ENCODE assay signal across 8 cellular contexts in the genomic region with DNA sequence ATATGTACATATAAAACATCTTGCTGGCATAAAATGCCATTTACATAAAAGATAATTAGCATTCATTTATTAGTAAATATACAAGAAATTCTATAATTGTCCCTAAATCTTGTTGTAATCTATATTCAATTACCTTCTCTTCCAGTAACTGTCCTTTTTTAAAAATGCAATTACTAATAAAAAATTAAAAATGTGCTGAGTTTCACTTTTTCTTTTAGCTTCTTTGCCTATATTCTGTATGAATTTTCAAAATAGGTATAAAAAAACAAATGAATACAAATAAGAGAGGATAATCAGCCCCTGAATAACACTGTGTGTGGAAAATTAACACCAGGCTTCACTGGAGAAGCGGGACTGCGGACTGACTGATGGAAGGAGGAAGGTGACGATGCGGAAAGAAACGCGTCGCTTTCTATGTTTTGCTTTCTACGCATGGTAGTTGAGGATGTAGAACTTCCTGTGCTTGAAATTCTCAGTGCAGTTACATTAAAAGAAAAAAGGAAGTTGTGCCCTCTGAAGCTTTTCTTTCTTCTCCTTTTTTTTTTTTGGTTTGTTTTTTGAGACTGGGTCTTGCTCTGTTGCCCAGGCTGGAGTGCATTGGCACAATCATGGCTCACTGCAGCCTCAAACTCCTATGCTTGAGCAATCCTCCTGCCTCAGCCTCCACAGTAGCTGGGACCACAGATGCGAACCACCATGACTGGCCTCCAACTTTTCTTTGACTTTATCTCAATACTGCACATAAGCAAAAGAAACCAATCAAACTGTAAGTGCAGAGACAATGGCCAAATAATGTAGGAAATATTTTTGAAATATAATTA. TPM values are rescaled to one million over a fixed set of nuclear protein-coding genes. Genes with fewer than 3 reads are reported as not detected.
A peak's percentile ranks its signal among the peaks of the same experiment; 100 is the strongest.
DNase-seq lines count a peak whose midpoint lies in the region; ATAC-seq and TF ChIP-seq lines count a peak whose summit lies in the region.

No MANE protein-coding gene starts in this region.

- POLR2A ChIA-PET in activated naive CD8-positive, alpha-beta T cell treated with anti-CD3 and anti-CD28 coated beads, Interleukin-2, amount 10 ng/mL, durations not matched to agents 7 days and 5 days (lab: Charles Lee) = interaction anchor here (0.7 to 1.5 kb wide), 4 partner anchors 8 to 190 kb away, joined by 3 to 19 read pairs (median 3); no protein-coding TSS in a partner anchor

- H3K27me3 ChIP-seq in BLaER1 treated with 17β-estradiol and CSF1 and Interleukin-3, amounts not matched to agents 10 nM and 100 nM = peaks cover 0 to 30% (median under 1%) of the 10 kb centered on the region in 11 experiments; a peak in 8 of 22 replicates
- H3K27me3 ChIP-seq in upper lobe of right lung = no peaks in the 10 kb centered on the region

- peaks cover 4% of the 10 kb centered on the region for H3K9me3 Mint-ChIP-seq in activated naive CD8-positive, alpha-beta T cell treated with anti-CD3 and anti-CD28 coated beads, Interleukin-2, amount 10 ng/mL, durations not matched to agents 7 days and 5 days

- ATAC-seq in GM19452 (IDR thresholded peaks at IDR 0.05; ENCODE audit: unreplicated experiment) = peak; percentile 85
- ATAC-seq in activated naive CD8-positive, alpha-beta T cell treated with anti-CD3 and anti-CD28 coated beads, Interleukin-2, amount 10 ng/mL, durations not matched to agents 7 days and 5 days (ENCODE audit: low read depth) = peak; percentile 87
- peak; percentile 77 for ATAC-seq in upper lobe of right lung

- H3K27ac Mint-ChIP-seq in activated naive CD8-positive, alpha-beta T cell treated with anti-CD3 and anti-CD28 coated beads, Interleukin-2, amount 10 ng/mL, durations not matched to agents 7 days and 5 days = peak overlapping the region; percentile 92

- H3K36me3 Mint-ChIP-seq in activated naive CD8-positive, alpha-beta T cell treated with anti-CD3 and anti-CD28 coated beads, Interleukin-2, amount 10 ng/mL, durations not matched to agents 7 days and 5 days = peaks cover 2% of the 10 kb centered on the region

- no peak overlapping the region for H3K9ac ChIP-seq in BLaER1 treated with 17β-estradiol and CSF1 and Interleukin-3, amounts not matched to agents 10 nM and 100 nM

- no peak overlapping the region; a peak in 2 of 20 replicates for H3K4me3 ChIP-seq in BLaER1 treated with 17β-estradiol and CSF1 and Interleukin-3, amounts not matched to agents 10 nM and 100 nM
- no peak overlapping the region for H3K4me3 ChIP-seq in upper lobe of right lung

- H3K4me2 ChIP-seq in BLaER1 treated with 17β-estradiol and CSF1 and Interleukin-3, amounts not matched to agents 10 nM and 100 nM = peak overlapping the region in 10 of 11 experiments; percentile 45 to 68 (median 54); a peak in 18 of 22 replicates

- H3K9me3 ChIP-seq in BLaER1 treated with 17β-estradiol and CSF1 and Interleukin-3, amounts not matched to agents 10 nM and 100 nM (replicated peaks in 1 of 11) = peaks cover 0 to 8% (median 1%) of the 10 kb centered on the region in 11 experiments; a peak in 6 of 22 replicates
- no peaks in the 10 kb centered on the region for H3K9me3 ChIP-seq in upper lobe of right lung

- in situ Hi-C loops in KBM-7 (cut with MboI; ENCODE audit: low pct_unique_long_range_greater_than_20kb, low sequenced_read_pairs) = no loop called here

- H4K20me1 ChIP-seq in BLaER1 treated with 17β-estradiol and CSF1 and Interleukin-3, amounts not matched to agents 10 nM and 100 nM = peaks cover 0 to 3% (median 0%) of the 10 kb centered on the region in 11 experiments; a peak in 1 of 22 replicates

- H3K27me3 Mint-ChIP-seq in activated naive CD8-positive, alpha-beta T cell treated with anti-CD3 and anti-CD28 coated beads, Interleukin-2, amount 10 ng/mL, durations not matched to agents 7 days and 5 days = peaks cover 6% of the 10 kb centered on the region

- DNase-seq in KBM-7 (peak; percentile 92), upper lobe of right lung (no peak), NCI-H2171 treated with DMSO at 0.1 percent for 48 hours (lab: John Stamatoyannopoulos, UW) (no peak), NCI-H226 (no peak)
- peak; percentile 41 for DNase-seq in activated naive CD8-positive, alpha-beta T cell treated with anti-CD3 and anti-CD28 coated beads, Interleukin-2, amount 10 ng/mL, durations not matched to agents 7 days and 5 days
- DNase-seq in effector CD4-positive, alpha-beta T cell = no peak

- intact Hi-C loops in upper lobe of right lung (cut with DNase I) = no loop called here

- H3K36me3 ChIP-seq in BLaER1 treated with 17β-estradiol and CSF1 and Interleukin-3, amounts not matched to agents 10 nM and 100 nM = no peaks in the 10 kb centered on the region
- H3K36me3 ChIP-seq in upper lobe of right lung = no peaks in the 10 kb centered on the region

- no peak for TF ChIP-seq CTCF in upper lobe of right lung (IDR thresholded peaks at IDR 0.05)

- H3K4me1 Mint-ChIP-seq in activated naive CD8-positive, alpha-beta T cell treated with anti-CD3 and anti-CD28 coated beads, Interleukin-2, amount 10 ng/mL, durations not matched to agents 7 days and 5 days = peaks cover 15% of the 10 kb centered on the region

- H3K27ac ChIP-seq in BLaER1 treated with 17β-estradiol and CSF1 and Interleukin-3, amounts not matched to agents 10 nM and 100 nM = peak overlapping the region in 3 of 11 experiments; percentile 17 to 48 (median 25); a peak in 2 of 22 replicates
- H3K27ac ChIP-seq in upper lobe of right lung = no peak overlapping the region

- H3K4me1 ChIP-seq in BLaER1 treated with 17β-estradiol and CSF1 and Interleukin-3, amounts not matched to agents 10 nM and 100 nM = peaks cover 0 to 33% (median 17%) of the 10 kb centered on the region in 10 experiments; a peak in 15 of 20 replicates
- no peaks in the 10 kb centered on the region for H3K4me1 ChIP-seq in upper lobe of right lung

- peak overlapping the region; percentile 86 for H3K4me3 Mint-ChIP-seq in activated naive CD8-positive, alpha-beta T cell treated with anti-CD3 and anti-CD28 coated beads, Interleukin-2, amount 10 ng/mL, durations not matched to agents 7 days and 5 days

RNA-seq across cellular contexts. Expression of a gene that starts 7.4 kb away (rescaled TPM):
- total RNA-seq in activated naive CD8-positive, alpha-beta T cell treated with anti-CD3 and anti-CD28 coated beads, Interleukin-2, amount 10 ng/mL, durations not matched to agents 7 days and 5 days = 10 to 100 TPM; 49.9 to 52.8 TPM
- total RNA-seq in upper lobe of right lung = 82.3 TPM

Comparison
In these comparisons a context has a peak if more than half of its experiments do, and no peak if none do; other contexts are left out.
1. DNase-seq: peak in KBM-7 (single experiment) and activated naive CD8-positive, alpha-beta T cell treated with anti-CD3 and anti-CD28 coated beads, Interleukin-2, amount 10 ng/mL, durations not matched to agents 7 days and 5 days (single experiment); none in upper lobe of right lung (single experiment), NCI-H2171 treated with DMSO at 0.1 percent for 48 hours (single experiment), effector CD4-positive, alpha-beta T cell (single experiment) and NCI-H226 (single experiment).
2. Peak in every context shown above with its lines, with median percentiles within 50 percentile points of each other: ATAC-seq.